In genomic region chr1:204578867-204579664, GRCh38 we compare ENCODE assay signal across 1 cellular context.
TF ChIP-seq lines count a peak whose summit lies in the region.

No MANE protein-coding gene starts in this region.

TF ChIP-seq in SK-N-SH, 30 proteins besides CTCF, POLR2A, EP300 and RAD21 (continued from another document):
- TF ChIP-seq, protein P1, sequence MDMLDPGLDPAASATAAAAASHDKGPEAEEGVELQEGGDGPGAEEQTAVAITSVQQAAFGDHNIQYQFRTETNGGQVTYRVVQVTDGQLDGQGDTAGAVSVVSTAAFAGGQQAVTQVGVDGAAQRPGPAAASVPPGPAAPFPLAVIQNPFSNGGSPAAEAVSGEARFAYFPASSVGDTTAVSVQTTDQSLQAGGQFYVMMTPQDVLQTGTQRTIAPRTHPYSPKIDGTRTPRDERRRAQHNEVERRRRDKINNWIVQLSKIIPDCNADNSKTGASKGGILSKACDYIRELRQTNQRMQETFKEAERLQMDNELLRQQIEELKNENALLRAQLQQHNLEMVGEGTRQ (IDR thresholded peaks at IDR 0.05; ENCODE audit: borderline replicate concordance, low read depth, low read length), result no peak
- TF ChIP-seq NRF1 (IDR thresholded peaks at IDR 0.05; ENCODE audit: low read depth, low read length), result no peak
